28 cellular contexts compared by ENCODE assay signal in the genomic region with DNA sequence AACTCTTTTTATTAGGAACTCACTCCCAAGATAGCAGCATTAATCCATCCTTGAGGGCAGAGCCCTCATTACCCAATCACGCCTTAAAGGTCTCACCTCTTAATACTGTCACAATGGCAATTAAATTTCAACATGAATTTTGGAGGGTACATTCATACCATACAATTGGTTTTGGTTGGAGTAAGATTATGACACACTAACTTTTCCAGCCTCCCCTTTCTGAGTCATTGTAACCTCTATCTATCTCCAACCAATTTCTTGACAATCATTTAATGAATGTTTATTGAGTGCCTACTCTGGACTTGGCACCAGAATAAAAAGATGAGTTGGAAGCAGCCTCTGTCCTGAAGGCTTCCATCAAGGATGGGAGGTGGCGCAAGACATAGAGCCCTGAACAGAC.
"Had no signal": no experiment of that assay in that cellular context is flagged by ENCODE, and none has a peak within 500 bp of the region (broad histone marks: within the 10 kb centered on the region; RNA-seq: fewer than 3 reads in every experiment).

No MANE protein-coding gene starts in this region.

- H3K4me1 Mint-ChIP-seq: natural killer cell; nephron; stimulated activated memory B cell treated with anti-CD40 and anti-IgM and Interleukin-4, amounts not matched to agents 10 μg/mL and 1 μg/mL and 100 μg/mL, for 72 hours had no signal

- DNase-seq: naive thymus-derived CD4-positive, alpha-beta T cell; natural killer cell; occipital lobe; ovary; posterior cingulate gyrus; psoas muscle; right cardiac atrium; right lobe of liver; sigmoid colon; small intestine; stimulated activated CD4-positive, alpha-beta T cell treated with anti-CD3 and anti-CD28 coated beads, Interleukin-15, amount 100 ng/mL, for 24 hours; stimulated activated CD4-positive, alpha-beta T cell treated with anti-CD3 and anti-CD28 coated beads, Interleukin-2, amount 100 ng/mL, for 24 hours; stimulated activated CD4-positive, alpha-beta T cell treated with anti-CD3 and anti-CD28 coated beads, Interleukin-2, amount 100 ng/mL, for 48 hours; stimulated activated CD4-positive, alpha-beta T cell treated with anti-CD3 and anti-CD28 coated beads, Interleukin-4, amount 100 ng/mL, for 24 hours; stimulated activated naive CD4-positive, alpha-beta T cell; substantia nigra; testis; tibial artery; transverse colon; upper lobe of left lung had no signal

- H3K27me3 ChIP-seq: neural progenitor cell, ovary, right lobe of liver, sigmoid colon, suprapubic skin, testis, tibial artery, transverse colon, upper lobe of left lung, vagina had no signal

- H3K4me1 ChIP-seq: parathyroid adenoma, psoas muscle, right lobe of liver, sigmoid colon, suprapubic skin, testis, tibial artery, transverse colon, upper lobe of left lung, vagina had no signal

- H3K27ac Mint-ChIP-seq: naive thymus-derived CD4-positive, alpha-beta T cell; natural killer cell; nephron; neural progenitor cell; progenitor cell of endocrine pancreas; stimulated activated memory B cell treated with anti-CD40 and anti-IgM and Interleukin-4, amounts not matched to agents 10 μg/mL and 1 μg/mL and 100 μg/mL, for 72 hours; stimulated activated naive CD8-positive, alpha-beta T cell treated with anti-CD3 and anti-CD28 coated beads, Interleukin-15, Interleukin-2, amounts not matched to agents 100 ng/mL and 50 ng/mL, for 24 hours had no signal

- ATAC-seq: naive thymus-derived CD4-positive, alpha-beta T cell; natural killer cell; psoas muscle; right cardiac atrium; right lobe of liver; stimulated activated memory B cell treated with anti-CD40 and anti-IgM and Interleukin-4, amounts not matched to agents 10 μg/mL and 1 μg/mL and 100 μg/mL, for 72 hours had no signal

- H3K36me3 ChIP-seq: neural progenitor cell, ovary, right lobe of liver, sigmoid colon, upper lobe of left lung, vagina had no signal

- H3K27ac ChIP-seq: neural progenitor cell, ovary, parathyroid adenoma, psoas muscle, right lobe of liver, sigmoid colon, suprapubic skin, testis, tibial artery, transverse colon, upper lobe of left lung, vagina had no signal

- H3K4me3 ChIP-seq: neural progenitor cell, ovary, psoas muscle, right lobe of liver, sigmoid colon, suprapubic skin, testis, tibial artery, transverse colon, upper lobe of left lung, vagina had no signal

- H3K36me3 Mint-ChIP-seq: natural killer cell had no signal

- H3K27me3 Mint-ChIP-seq: naive thymus-derived CD4-positive, alpha-beta T cell; progenitor cell of endocrine pancreas; stimulated activated memory B cell treated with anti-CD40 and anti-IgM and Interleukin-4, amounts not matched to agents 10 μg/mL and 1 μg/mL and 100 μg/mL, for 72 hours; stimulated activated naive CD8-positive, alpha-beta T cell treated with anti-CD3 and anti-CD28 coated beads, Interleukin-15, Interleukin-2, amounts not matched to agents 100 ng/mL and 50 ng/mL, for 24 hours had no signal

- H3K9me3 Mint-ChIP-seq: natural killer cell; stimulated activated memory B cell treated with anti-CD40 and anti-IgM and Interleukin-4, amounts not matched to agents 10 μg/mL and 1 μg/mL and 100 μg/mL, for 72 hours had no signal

- H3K4me3 Mint-ChIP-seq: naive thymus-derived CD4-positive, alpha-beta T cell; natural killer cell; nephron; neural progenitor cell; stimulated activated memory B cell treated with anti-CD40 and anti-IgM and Interleukin-4, amounts not matched to agents 10 μg/mL and 1 μg/mL and 100 μg/mL, for 72 hours; stimulated activated naive CD8-positive, alpha-beta T cell treated with anti-CD3 and anti-CD28 coated beads, Interleukin-15, Interleukin-2, amounts not matched to agents 100 ng/mL and 50 ng/mL, for 24 hours had no signal

- H3K9me3 ChIP-seq: ovary, psoas muscle, right lobe of liver, sigmoid colon, suprapubic skin, testis, tibial artery, transverse colon, upper lobe of left lung, vagina had no signal
